Comparison of ENCODE assay signal across 24 cellular contexts in the genomic region with DNA sequence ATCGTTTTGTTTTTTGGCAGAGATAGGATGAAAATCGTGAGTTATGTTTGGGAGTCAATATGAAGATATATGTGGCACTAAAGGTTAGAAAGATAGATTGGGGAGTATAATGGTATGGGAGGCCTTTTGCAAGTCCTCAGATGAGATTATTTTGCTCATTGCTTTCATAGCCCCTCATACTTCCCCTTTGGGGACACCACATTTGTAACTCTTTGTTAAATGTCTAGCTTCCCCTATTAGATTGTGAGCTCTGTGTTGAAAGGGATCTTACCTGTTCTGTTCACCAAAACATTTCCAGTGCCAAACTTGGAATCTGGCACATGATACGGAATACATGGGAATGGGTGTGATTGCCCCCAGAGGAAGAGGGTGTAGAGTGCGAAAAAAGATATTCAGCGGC.
"Had no signal": no experiment of that assay in that cellular context is flagged by ENCODE, and none has a peak within 500 bp of the region (broad histone marks: within the 10 kb centered on the region; RNA-seq: fewer than 3 reads in every experiment).

No MANE protein-coding gene starts in this region.

- H3K27ac ChIP-seq: foreskin keratinocyte, hepatocyte, left lung, testis, uterus had no signal

- H3K36me3 ChIP-seq: uterus had no signal

- H3K27ac Mint-ChIP-seq: activated naive CD8-positive, alpha-beta T cell treated with anti-CD3 and anti-CD28 coated beads for 36 hours had no signal

- H3K27me3 Mint-ChIP-seq: activated naive CD8-positive, alpha-beta T cell treated with anti-CD3 and anti-CD28 coated beads for 36 hours had no signal

- H3K9me3 ChIP-seq: mucosa of descending colon, testis, uterus had no signal

- DNase-seq: activated CD4-positive, alpha-beta T cell treated with anti-CD3 and anti-CD28 coated beads for 4 hours; activated CD4-positive, alpha-beta T cell treated with anti-CD3 and anti-CD28 coated beads, Interleukin-2, amount 50 U/mL, for 48 hours; activated CD4-positive, CD25-positive, alpha-beta regulatory T cell; activated naive CD4-positive, alpha-beta T cell treated with Interleukin-2 at 50 U/mL for 16 hours; activated naive CD8-positive, alpha-beta T cell treated with anti-CD3 and anti-CD28 coated beads for 36 hours; activated T-cell treated with anti-CD3 and anti-CD28 coated beads, Interleukin-2, amount 50 U/mL, for 48 hours; central memory CD4-positive, alpha-beta T cell; dermis blood vessel endothelial cell; effector CD8-positive, alpha-beta T cell; erythroblast; foreskin keratinocyte; kidney glomerular epithelial cell; left lung; mucosa of descending colon; posterior cingulate gyrus; small intestine; stimulated activated CD4-positive, alpha-beta T cell treated with anti-CD3 and anti-CD28 coated beads, Interleukin-15, amount 100 ng/mL, for 24 hours; stimulated activated naive CD4-positive, alpha-beta T cell; testis; trophoblast cell; uterus had no signal

- H3K4me3 Mint-ChIP-seq: activated naive CD8-positive, alpha-beta T cell treated with anti-CD3 and anti-CD28 coated beads for 36 hours; neural crest cell had no signal

- H3K4me1 ChIP-seq: foreskin keratinocyte, left lung, testis, uterus had no signal

- ATAC-seq: foreskin keratinocyte, left lung, mucosa of descending colon, sciatic nerve had no signal

- H3K4me1 Mint-ChIP-seq: neural crest cell had no signal

- H3K27me3 ChIP-seq: foreskin keratinocyte, hepatocyte, left lung, testis, uterus had no signal

- H3K4me3 ChIP-seq: hepatocyte, left lung, mucosa of descending colon, testis, uterus had no signal
